Comparison of ENCODE assay signal across 13 cellular contexts in genomic region chr2:20506281-20506685, GRCh38. TPM values are rescaled to one million over a fixed set of nuclear protein-coding genes. Genes with fewer than 3 reads are reported as not detected.
A peak's percentile ranks its signal among the peaks of the same experiment; 100 is the strongest.
DNase-seq lines count a peak whose midpoint lies in the region; ATAC-seq, FAIRE-seq and TF ChIP-seq lines count a peak whose summit lies in the region.
"Had no signal": no experiment of that assay in that cellular context is flagged by ENCODE, and none has a peak within 500 bp of the region (broad histone marks: within the 10 kb centered on the region; RNA-seq: fewer than 3 reads in every experiment).

No MANE protein-coding gene starts in this region.

- H3K23ac ChIP-seq in mesendoderm (ENCODE audit: low read length) = no peak overlapping the region

- H3K79me1 ChIP-seq in mesendoderm (ENCODE audit: low read length) = no peaks in the 10 kb centered on the region

- TF ChIP-seq POLR2A in GM12891 (IDR thresholded peaks at IDR 0.05; ENCODE audit: low read depth, low read length) = no peak

- H4K8ac ChIP-seq in mesendoderm (ENCODE audit: low read depth, low read length) = no peak overlapping the region

- ATAC-seq in Panc1 = peak; percentile 37; the same call in 1 of the 2 replicates
- ATAC-seq in HG03469 (IDR thresholded peaks at IDR 0.05; ENCODE audit: unreplicated experiment) = no peak
- ATAC-seq in GM21390 (IDR thresholded peaks at IDR 0.05; ENCODE audit: unreplicated experiment) = no peak
- ATAC-seq in esophagus mucosa = no peak
- ATAC-seq: gastroesophageal sphincter, T-helper 17 cell had no signal

- intact Hi-C loops in Panc1 (cut with micrococcal nuclease; ENCODE audit: unreplicated experiment) = no loop called here

- no peak overlapping the region; a peak in 2 of 22 replicates for H3K27ac ChIP-seq in BLaER1 treated with 17β-estradiol and CSF1 and Interleukin-3, amounts not matched to agents 10 nM and 100 nM
- H3K27ac ChIP-seq in Panc1 (ENCODE audit: low read length) = no peak overlapping the region
- H3K27ac ChIP-seq in duodenal mucosa (ENCODE audit: low read depth, low read length) = peak overlapping the region; percentile 4
- H3K27ac ChIP-seq in mesendoderm (ENCODE audit: low read depth, low read length) = no peak overlapping the region
- H3K27ac ChIP-seq: gastroesophageal sphincter had no signal

- H3K27me3 ChIP-seq in BLaER1 treated with 17β-estradiol and CSF1 and Interleukin-3, amounts not matched to agents 10 nM and 100 nM = peaks cover 0 to 11% (median 0%) of the 10 kb centered on the region in 11 experiments; a peak in 1 of 22 replicates
- H3K27me3 ChIP-seq in Panc1 (ENCODE audit: control insufficient read depth, insufficient read depth, low read length) (no peaks in the 10 kb centered on the region), duodenal mucosa (ENCODE audit: control insufficient read depth in 1 of 2, insufficient read depth in 2 of 2, low read length in 2 of 2) (no peaks in the 10 kb centered on the region), mesendoderm (ENCODE audit: insufficient read depth, low read length, poor library complexity) (no peaks in the 10 kb centered on the region)
- H3K27me3 ChIP-seq: gastroesophageal sphincter had no signal

- H3K56ac ChIP-seq in mesendoderm (ENCODE audit: low read length) = no peak overlapping the region

- no TSS peak for BruUV-seq in Panc1 (replicated peaks; lab: Mats Ljungman, UMichigan)

- H4K5ac ChIP-seq in mesendoderm (ENCODE audit: low read length) = no peak overlapping the region

- H3K4me2 ChIP-seq in BLaER1 treated with 17β-estradiol and CSF1 and Interleukin-3, amounts not matched to agents 10 nM and 100 nM = peak overlapping the region; percentile 30 to 81 (median 60); a peak in 19 of 22 replicates
- no peak overlapping the region for H3K4me2 ChIP-seq in mesendoderm (ENCODE audit: low read length)

- in situ Hi-C loops in Panc1 (cut with HindIII; ENCODE audit: low pct_unique_long_range_greater_than_20kb, low sequenced_read_pairs) = no loop called here

- H3K79me2 ChIP-seq in mesendoderm (ENCODE audit: control insufficient read depth, insufficient read depth, low read length) = no peaks in the 10 kb centered on the region

- H3K4me1 ChIP-seq in BLaER1 treated with 17β-estradiol and CSF1 and Interleukin-3, amounts not matched to agents 10 nM and 100 nM = peaks cover 13 to 28% (median 20%) of the 10 kb centered on the region in 10 experiments
- H3K4me1 ChIP-seq in Panc1 (ENCODE audit: control insufficient read depth, insufficient read depth, low read length) = no peaks in the 10 kb centered on the region
- peaks cover 0 to 4% of the 10 kb centered on the region in 2 donors for H3K4me1 ChIP-seq in duodenal mucosa (ENCODE audit: control insufficient read depth in 1 of 2, insufficient read depth in 2 of 2, low read length in 2 of 2)
- peaks cover 2% of the 10 kb centered on the region for H3K4me1 ChIP-seq in mesendoderm (ENCODE audit: control insufficient read depth, low read depth, low read length)

- H3K18ac ChIP-seq in mesendoderm (ENCODE audit: low read length) = no peak overlapping the region

- POLR2A ChIA-PET in Panc1 (lab: Charles Lee) = no interaction called here

- no peak overlapping the region for H2AK5ac ChIP-seq in mesendoderm (ENCODE audit: low read length)

- H3K4ac ChIP-seq in mesendoderm (ENCODE audit: low read depth, low read length) = no peak overlapping the region

- H2BK120ac ChIP-seq in mesendoderm (ENCODE audit: low read depth, low read length) = no peak overlapping the region

- FAIRE-seq in GM12891 (lab: Jason Lieb, UNC) = no peak

- H3K36me3 ChIP-seq in BLaER1 treated with 17β-estradiol and CSF1 and Interleukin-3, amounts not matched to agents 10 nM and 100 nM = no peaks in the 10 kb centered on the region
- H3K36me3 ChIP-seq in Panc1 (ENCODE audit: control insufficient read depth, insufficient read depth, low read length) (no peaks in the 10 kb centered on the region), duodenal mucosa (ENCODE audit: control insufficient read depth in 1 of 2, insufficient read depth in 2 of 2, low read length in 2 of 2) (no peaks in the 10 kb centered on the region), mesendoderm (ENCODE audit: control insufficient read depth, insufficient read depth, low read length) (no peaks in the 10 kb centered on the region)
- H3K36me3 ChIP-seq: gastroesophageal sphincter, HAP-1 had no signal

- no CpG with 5 or more reads among the region's 4 CpGs for WGBS in mesendoderm (ENCODE audit: extremely low coverage, insufficient coverage, low lambda C conversion rate)

- DNase-seq in Panc1 (ENCODE audit: low read depth, low spot score) (no peak), mesendoderm (peak; percentile 55), GM12891 (ENCODE audit: insufficient read length, low spot score) (no peak)
- DNase-seq: amniotic stem cell, DND-41, T-helper 17 cell had no signal

- H3K9ac ChIP-seq in BLaER1 treated with 17β-estradiol and CSF1 and Interleukin-3, amounts not matched to agents 10 nM and 100 nM = no peak overlapping the region
- H3K9ac ChIP-seq in duodenal mucosa (ENCODE audit: low read depth in 1 of 2, low read length in 2 of 2) (no peak overlapping the region), mesendoderm (ENCODE audit: low read length) (no peak overlapping the region)

- H3K9me3 ChIP-seq in BLaER1 treated with 17β-estradiol and CSF1 and Interleukin-3, amounts not matched to agents 10 nM and 100 nM (replicated peaks in 1 of 11) = no peaks in the 10 kb centered on the region
- H3K9me3 ChIP-seq in Panc1 (ENCODE audit: control insufficient read depth, insufficient read depth, low read depth, low read length) = no peaks in the 10 kb centered on the region
- H3K9me3 ChIP-seq in duodenal mucosa (ENCODE audit: control insufficient read depth in 1 of 2, low read length in 2 of 2) = no peaks in the 10 kb centered on the region
- H3K9me3 ChIP-seq: gastroesophageal sphincter, HAP-1 had no signal

- no peak overlapping the region for H2BK15ac ChIP-seq in mesendoderm (replicated peaks; ENCODE audit: low read depth)

- no peak overlapping the region for H2BK5ac ChIP-seq in mesendoderm (ENCODE audit: low read length)

- no peak for TF ChIP-seq CTCF in Panc1 (IDR thresholded peaks at IDR 0.05)

- peaks cover 0 to 8% (median 0%) of the 10 kb centered on the region in 11 experiments; a peak in 1 of 22 replicates for H4K20me1 ChIP-seq in BLaER1 treated with 17β-estradiol and CSF1 and Interleukin-3, amounts not matched to agents 10 nM and 100 nM

- CTCF ChIA-PET in Panc1 (lab: Charles Lee) = interaction anchor here (0.6 kb wide), 1 partner anchor 18 kb away, joined by 3 read pairs; no protein-coding TSS in a partner anchor

- no peak overlapping the region for H3K4me3 ChIP-seq in BLaER1 treated with 17β-estradiol and CSF1 and Interleukin-3, amounts not matched to agents 10 nM and 100 nM
- no peak overlapping the region for H3K4me3 ChIP-seq in Panc1 (ENCODE audit: low read depth in 2 of 2, low read length in 2 of 2)
- no peak overlapping the region for H3K4me3 ChIP-seq in duodenal mucosa (ENCODE audit: low read depth in 1 of 2, low read length in 2 of 2)
- H3K4me3 ChIP-seq in mesendoderm (ENCODE audit: low read length) = no peak overlapping the region
- H3K4me3 ChIP-seq: gastroesophageal sphincter, HAP-1 had no signal

TF ChIP-seq in GM12891, 5 proteins besides CTCF, POLR2A, EP300 and RAD21:
- TF ChIP-seq PAX5 (IDR thresholded peaks at IDR 0.05; ENCODE audit: insufficient read depth, low read length, severe bottlenecking) (no peak), POLR2AphosphoS5 (IDR thresholded peaks at IDR 0.05; ENCODE audit: low read depth, low read length) (no peak), SPI1 (IDR thresholded peaks at IDR 0.05; ENCODE audit: low read depth, low read length) (no peak), POU2F2 (IDR thresholded peaks at IDR 0.05; ENCODE audit: low read depth, low read length) (no peak), TAF1 (IDR thresholded peaks at IDR 0.05; ENCODE audit: low read depth, low read length) (no peak)

RNA-seq across cellular contexts. Expression of gene RHOB, which starts 59.4 kb away (rescaled TPM):
- total RNA-seq in Panc1 (2021; ENCODE audit: unreplicated experiment) = 38.9 TPM
- 42.5 TPM for polyA plus RNA-seq in Panc1 (2012; ENCODE audit: insufficient read length)
- polyA plus RNA-seq in mesendoderm (2013, experiment 1 of 2) = 109 TPM
- 109 TPM for polyA plus RNA-seq in mesendoderm (2013, experiment 2 of 2)
- polyA plus RNA-seq in GM12891 (2012; ENCODE audit: low read depth, missing spikeins) = 12.7 TPM
- 32.0 TPM for total RNA-seq in esophagus mucosa
